Comparison of ENCODE assay signal across 19 cellular contexts in the genomic region with DNA sequence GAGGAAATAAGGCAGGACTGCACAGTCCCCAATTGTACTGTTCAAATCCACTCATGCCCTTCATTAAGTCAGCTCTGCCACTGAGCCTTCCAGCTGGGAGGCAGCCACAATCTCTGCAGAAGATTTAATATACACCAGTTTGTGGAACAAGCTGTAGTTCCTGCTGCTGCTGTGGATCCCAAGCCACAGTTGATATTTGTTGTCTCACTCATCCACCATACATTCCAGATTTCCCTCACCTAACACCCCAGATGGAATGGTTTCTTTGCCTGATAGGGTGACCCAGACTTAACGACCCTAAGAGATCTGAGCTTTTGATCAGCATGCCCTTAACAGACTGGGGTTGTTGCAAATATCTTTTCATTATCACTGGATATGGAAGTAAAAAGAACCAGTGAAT. TPM values are rescaled to one million over a fixed set of nuclear protein-coding genes. Genes with fewer than 3 reads are reported as not detected.
A peak's percentile ranks its signal among the peaks of the same experiment; 100 is the strongest.
DNase-seq lines count a peak whose midpoint lies in the region; ATAC-seq and TF ChIP-seq lines count a peak whose summit lies in the region.
"Had no signal": no experiment of that assay in that cellular context is flagged by ENCODE, and none has a peak within 500 bp of the region (broad histone marks: within the 10 kb centered on the region; RNA-seq: fewer than 3 reads in every experiment).

No MANE protein-coding gene starts in this region.

- no peak overlapping the region for H2AFZ ChIP-seq in SK-N-SH (ENCODE audit: low read depth)
- no peak overlapping the region for H2AFZ ChIP-seq in neural progenitor cell (replicated peaks)

- no peaks in the 10 kb centered on the region for H3K9me3 ChIP-seq in SK-N-SH
- H3K9me3 ChIP-seq in neural progenitor cell (ENCODE audit: low read depth), result no peaks in the 10 kb centered on the region
- H3K9me3 ChIP-seq: BLaER1 treated with 17β-estradiol and CSF1 and Interleukin-3, amounts not matched to agents 10 nM and 100 nM; HAP-1 had no signal

- ATAC-seq in SK-N-SH treated with all-trans-retinoic acid at 6 μM for 48 hours (no peak), HG03354 (IDR thresholded peaks at IDR 0.05; ENCODE audit: poor library complexity, severe bottlenecking, unreplicated experiment) (no peak), HG03045 (IDR thresholded peaks at IDR 0.05; ENCODE audit: unreplicated experiment) (no peak), GM18520 (IDR thresholded peaks at IDR 0.05; ENCODE audit: unreplicated experiment) (no peak)
- ATAC-seq: GM12878, K562 had no signal

- H3K79me2 ChIP-seq in SK-N-SH (ENCODE audit: insufficient read depth), result no peaks in the 10 kb centered on the region
- no peaks in the 10 kb centered on the region for H3K79me2 ChIP-seq in neural progenitor cell (ENCODE audit: low read depth)

- DNase-seq in SK-N-SH (no peak), astrocyte of the hippocampus (ENCODE audit: low read depth, low spot score) (peak; percentile 41), neural progenitor cell (ENCODE audit: low spot score) (no peak)
- no peak for DNase-seq in activated naive CD4-positive, alpha-beta T cell treated with anti-CD3 and anti-CD28 coated beads for 36 hours
- DNase-seq: AML-193; CD4-positive, CD25-positive, alpha-beta regulatory T cell; DMS53 had no signal

- H4K20me1 ChIP-seq in SK-N-SH (ENCODE audit: insufficient read depth) (no peaks in the 10 kb centered on the region), neural progenitor cell (ENCODE audit: low read depth) (no peaks in the 10 kb centered on the region)
- H4K20me1 ChIP-seq: BLaER1 treated with 17β-estradiol and CSF1 and Interleukin-3, amounts not matched to agents 10 nM and 100 nM had no signal

- H3K27ac Mint-ChIP-seq in neural progenitor cell, result peak overlapping the region; percentile 21
- no peak overlapping the region for H3K27ac Mint-ChIP-seq in activated naive CD4-positive, alpha-beta T cell treated with anti-CD3 and anti-CD28 coated beads for 36 hours

- H3K36me3 ChIP-seq in SK-N-SH (replicated peaks in 1 of 2; ENCODE audit: control insufficient read depth in 1 of 2, insufficient read depth in 2 of 2, low read length in 1 of 2) (peaks cover 0 to 10% of the 10 kb centered on the region in 2 experiments), neural progenitor cell (no peaks in the 10 kb centered on the region)
- H3K36me3 ChIP-seq: BLaER1 treated with 17β-estradiol and CSF1 and Interleukin-3, amounts not matched to agents 10 nM and 100 nM; HAP-1 had no signal

- no peaks in the 10 kb centered on the region for H3K36me3 Mint-ChIP-seq in neural progenitor cell
- no peaks in the 10 kb centered on the region for H3K36me3 Mint-ChIP-seq in activated naive CD4-positive, alpha-beta T cell treated with anti-CD3 and anti-CD28 coated beads for 36 hours (ENCODE audit: low read depth)
- H3K36me3 Mint-ChIP-seq: CD4-positive, CD25-positive, alpha-beta regulatory T cell had no signal

- H3K9ac ChIP-seq in SK-N-SH, result no peak overlapping the region
- H3K9ac ChIP-seq in neural progenitor cell, result no peak overlapping the region
- H3K9ac ChIP-seq: BLaER1 treated with 17β-estradiol and CSF1 and Interleukin-3, amounts not matched to agents 10 nM and 100 nM had no signal

- H3K4me3 Mint-ChIP-seq in neural progenitor cell, result no peak overlapping the region
- no peak overlapping the region for H3K4me3 Mint-ChIP-seq in activated naive CD4-positive, alpha-beta T cell treated with anti-CD3 and anti-CD28 coated beads for 36 hours
- H3K4me3 Mint-ChIP-seq: CD4-positive, CD25-positive, alpha-beta regulatory T cell had no signal

- H3K4me2 ChIP-seq in SK-N-SH, result peak overlapping the region; percentile 12; the same call in 1 of the 2 replicates
- no peak overlapping the region for H3K4me2 ChIP-seq in neural progenitor cell
- H3K4me2 ChIP-seq: BLaER1 treated with 17β-estradiol and CSF1 and Interleukin-3, amounts not matched to agents 10 nM and 100 nM had no signal

- H3K27me3 ChIP-seq in SK-N-SH (ENCODE audit: insufficient read depth) (no peaks in the 10 kb centered on the region), neural progenitor cell (no peaks in the 10 kb centered on the region)
- H3K27me3 ChIP-seq: BLaER1 treated with 17β-estradiol and CSF1 and Interleukin-3, amounts not matched to agents 10 nM and 100 nM had no signal

- no peaks in the 10 kb centered on the region for H3K27me3 Mint-ChIP-seq in neural progenitor cell (ENCODE audit: insufficient read depth, low read depth)
- no peaks in the 10 kb centered on the region for H3K27me3 Mint-ChIP-seq in activated naive CD4-positive, alpha-beta T cell treated with anti-CD3 and anti-CD28 coated beads for 36 hours (ENCODE audit: low read depth)
- H3K27me3 Mint-ChIP-seq: CD4-positive, CD25-positive, alpha-beta regulatory T cell had no signal

- no peak for TF ChIP-seq EP300 in SK-N-SH (IDR thresholded peaks at IDR 0.05; ENCODE audit: borderline replicate concordance in 1 of 2, low read depth in 1 of 2, low read length in 1 of 2)

- TF ChIP-seq RAD21 in SK-N-SH (IDR thresholded peaks at IDR 0.05; ENCODE audit: low read length), result no peak

- H3K27ac ChIP-seq in SK-N-SH (ENCODE audit: low read depth in 2 of 2, low read length in 1 of 2) (peak overlapping the region in 1 of 2 experiments; percentile 97; a peak in 2 of 4 replicates), neural progenitor cell (no peak overlapping the region)
- H3K27ac ChIP-seq: 22Rv1; BLaER1 treated with 17β-estradiol and CSF1 and Interleukin-3, amounts not matched to agents 10 nM and 100 nM; HL-60 had no signal

- H3F3A ChIP-seq in SK-N-SH (replicated peaks; ENCODE audit: insufficient read depth) (peaks cover 33% of the 10 kb centered on the region), neural progenitor cell (ENCODE audit: low read depth) (no peaks in the 10 kb centered on the region)

- CTCF ChIA-PET in SK-N-SH (lab: Yijun Ruan, JAX), result interaction anchor here (0.9 kb wide), 1 partner anchor 102 kb away, joined by 4 read pairs; the partner anchor contains the start of gene CD274
- CTCF ChIA-PET in activated naive CD4-positive, alpha-beta T cell treated with anti-CD3 and anti-CD28 coated beads for 36 hours (lab: Charles Lee), result interaction anchor here (0.7 to 1.0 kb wide), 2 partner anchors 13 to 38 kb away, joined by 3 read pairs; no protein-coding TSS in a partner anchor

- intact Hi-C loops in activated naive CD4-positive, alpha-beta T cell treated with anti-CD3 and anti-CD28 coated beads for 36 hours (cut with micrococcal nuclease), result no loop called here

- H3K9me3 Mint-ChIP-seq in neural progenitor cell, result no peaks in the 10 kb centered on the region
- H3K9me3 Mint-ChIP-seq in activated naive CD4-positive, alpha-beta T cell treated with anti-CD3 and anti-CD28 coated beads for 36 hours, result no peaks in the 10 kb centered on the region
- H3K9me3 Mint-ChIP-seq: CD4-positive, CD25-positive, alpha-beta regulatory T cell had no signal

- H3K4me1 Mint-ChIP-seq in neural progenitor cell, result peaks cover 4% of the 10 kb centered on the region
- H3K4me1 Mint-ChIP-seq in activated naive CD4-positive, alpha-beta T cell treated with anti-CD3 and anti-CD28 coated beads for 36 hours (ENCODE audit: low read depth), result peaks cover under 1% of the 10 kb centered on the region

- POLR2A ChIA-PET in SK-N-SH (lab: Yijun Ruan, JAX), result no interaction called here

- H3K9me2 ChIP-seq in SK-N-SH, result no peaks in the 10 kb centered on the region

- 41% methylated on average over 1 of the region's 1 CpG for WGBS in SK-N-SH (ENCODE audit: low lambda C conversion rate)

- H3K4me1 ChIP-seq in SK-N-SH (ENCODE audit: control insufficient read depth in 1 of 2, insufficient read depth in 2 of 2, low read depth in 1 of 2, low read length in 1 of 2), result peaks cover 0 to 49% of the 10 kb centered on the region in 2 experiments; a peak in 2 of 4 replicates
- no peaks in the 10 kb centered on the region for H3K4me1 ChIP-seq in neural progenitor cell

- H3K4me3 ChIP-seq in SK-N-SH (ENCODE audit: low read depth in 2 of 2, low read length in 1 of 2) (no peak overlapping the region), neural progenitor cell (no peak overlapping the region)
- H3K4me3 ChIP-seq: BLaER1 treated with 17β-estradiol and CSF1 and Interleukin-3, amounts not matched to agents 10 nM and 100 nM; GM12878; HAP-1; K562 had no signal

- TF ChIP-seq CTCF in SK-N-SH (IDR thresholded peaks at IDR 0.05) (no peak), neural progenitor cell (IDR thresholded peaks at IDR 0.05) (no peak)

TF ChIP-seq in SK-N-SH, 30 proteins besides CTCF, POLR2A, EP300 and RAD21 (continues in another document):
- no peak for TF ChIP-seq PBX3 (IDR thresholded peaks at IDR 0.05)
- TF ChIP-seq MEF2A (IDR thresholded peaks at IDR 0.05; ENCODE audit: borderline replicate concordance, low read depth), result no peak
- no peak for TF ChIP-seq FOSL2 (IDR thresholded peaks at IDR 0.05; ENCODE audit: borderline replicate concordance, low read depth)
- TF ChIP-seq FOXJ3 (CRISPR knock-in tag; IDR thresholded peaks at IDR 0.05), result no peak
- TF ChIP-seq JUND (IDR thresholded peaks at IDR 0.05), result no peak

TF ChIP-seq in SK-N-SH treated with all-trans-retinoic acid at 6 μM for 48 hours, 23 proteins besides CTCF, POLR2A, EP300 and RAD21 (continues in another document):
- TF ChIP-seq CSRNP3 (CRISPR knock-in tag; IDR thresholded peaks at IDR 0.05) (no peak), ESRRG (CRISPR knock-in tag; IDR thresholded peaks at IDR 0.05) (no peak), ISL1 (CRISPR knock-in tag; IDR thresholded peaks at IDR 0.05) (no peak), ZNF565 (CRISPR knock-in tag; conservative IDR thresholded peaks at IDR 0.05; ENCODE audit: low read depth) (no peak), ZC3H10 (CRISPR knock-in tag; IDR thresholded peaks at IDR 0.05) (no peak)

RNA-seq across cellular contexts. Expression of gene PDCD1LG2, which starts 41.4 kb away (rescaled TPM):
- polyA plus RNA-seq in SK-N-SH (2012; rRNA removed), result 11.1 and 19.4 TPM in 2 replicates
- 12.8 and 15.3 TPM in 2 replicates for polyA plus RNA-seq in SK-N-SH (2012; cell fraction: cytosol; rRNA removed)
- 8.5 and 17.6 TPM in 2 replicates for polyA plus RNA-seq in SK-N-SH (2012; cell fraction: nucleus; rRNA removed)
- not detected in 2 replicates for total RNA-seq in neural progenitor cell (ENCODE audit: low replicate concordance)
- under 1 TPM in 1 of 2 experiments, not detected in 1; 0.10 TPM for total RNA-seq in activated naive CD4-positive, alpha-beta T cell treated with anti-CD3 and anti-CD28 coated beads for 36 hours
- total RNA-seq: G401, H1, K562 had no signal
- polyA plus RNA-seq: H1, K562 had no signal
